In the genomic region with DNA sequence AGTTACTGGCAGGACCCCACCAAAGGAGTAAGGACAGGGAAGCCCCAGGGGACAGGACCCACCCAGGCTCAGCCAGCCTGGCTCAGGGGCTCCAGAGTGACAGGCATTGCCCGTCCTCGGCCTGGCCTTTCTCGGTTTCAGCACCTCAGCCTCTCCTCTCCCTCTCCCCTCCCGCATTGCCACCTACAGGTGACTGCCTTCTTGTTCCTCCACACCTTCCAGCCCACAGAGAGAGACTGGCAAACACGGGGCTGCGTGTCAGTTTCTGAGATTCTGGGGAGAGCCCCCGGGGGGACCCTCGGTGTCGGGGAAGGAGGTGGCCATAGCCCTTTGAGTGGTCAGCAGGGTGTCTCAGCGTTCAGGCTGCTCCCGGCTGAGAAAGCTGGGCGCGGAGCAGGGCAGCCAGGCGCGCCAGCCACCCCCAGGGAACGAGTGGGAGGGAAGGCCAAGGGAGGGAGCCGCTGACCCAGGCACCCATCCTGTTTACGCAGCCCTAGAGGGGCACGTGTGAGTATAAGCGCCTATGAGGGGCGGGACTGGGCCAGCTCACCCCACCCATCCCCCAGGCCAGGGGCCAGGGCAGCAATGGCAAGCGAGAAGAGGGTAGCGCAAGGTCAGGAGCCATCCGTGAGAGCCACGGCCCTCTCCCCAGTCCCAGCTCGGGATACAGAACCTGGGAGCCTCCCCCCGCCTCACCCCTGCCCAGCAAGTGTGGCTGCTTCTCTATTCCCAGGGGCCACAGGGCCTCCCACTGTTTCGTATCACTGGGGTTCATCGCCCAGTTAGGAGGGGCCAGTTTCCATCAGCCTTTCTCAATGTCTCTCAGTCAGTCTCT, we compare ENCODE assay signal across 13 cellular contexts. TPM values are rescaled to one million over a fixed set of nuclear protein-coding genes. Genes with fewer than 3 reads are reported as not detected.
DNase-seq lines count a peak whose midpoint lies in the region.
"Had no signal": no experiment of that assay in that cellular context is flagged by ENCODE, and none has a peak within 500 bp of the region (broad histone marks: within the 10 kb centered on the region; RNA-seq: fewer than 3 reads in every experiment).

No MANE protein-coding gene starts in this region.

- no peaks in the 10 kb centered on the region for H3K36me3 ChIP-seq in Karpas-422 (ENCODE audit: insufficient read depth, low read length)

- H3K4me3 ChIP-seq in Karpas-422 (ENCODE audit: low read length) = no peak overlapping the region

- H3K27me3 ChIP-seq in Karpas-422 (ENCODE audit: low read length) = no peaks in the 10 kb centered on the region

- H3K27ac ChIP-seq in Karpas-422 (ENCODE audit: low read length) = no peak overlapping the region

- H3K9me2 ChIP-seq in Karpas-422 (replicated peaks; ENCODE audit: insufficient read depth, low read length) = no peaks in the 10 kb centered on the region

- H4K20me1 ChIP-seq in Karpas-422 (ENCODE audit: insufficient read depth, low read depth, low read length) = peaks cover 4% of the 10 kb centered on the region; the same call in 1 of the 2 replicates

- no peak overlapping the region for H3K4me2 ChIP-seq in Karpas-422 (ENCODE audit: low read depth, low read length, poor library complexity, severe bottlenecking)

- H3K9me3 ChIP-seq in Karpas-422 (ENCODE audit: low read length) = no peaks in the 10 kb centered on the region

- peak; percentile 44 for DNase-seq in AG20443 (ENCODE audit: low spot score)
- peak; percentile 37 for DNase-seq in HPDE6-E6E7 (ENCODE audit: extremely low spot score)
- DNase-seq in cerebellar cortex (ENCODE audit: low spot score) = peak; percentile 9
- DNase-seq in kidney glomerular epithelial cell (lab: John Stamatoyannopoulos, UW) = peak; percentile 15
- no peak for DNase-seq in NAMALWA (ENCODE audit: low spot score)
- DNase-seq in dermis blood vessel endothelial cell = no peak
- no peak for DNase-seq in glomerular visceral epithelial cell (ENCODE audit: extremely low spot score)
- no peak for DNase-seq in Karpas-422
- DNase-seq: C1 segment of cervical spinal cord; glutamatergic neuron; OCI-M1; stimulated activated naive CD8-positive, alpha-beta T cell treated with anti-CD3 and anti-CD28 coated beads, Interleukin-15, amount 100 ng/mL, for 72 hours had no signal

- H3K4me1 ChIP-seq in Karpas-422 (ENCODE audit: low read length) = peaks cover 7% of the 10 kb centered on the region

- no peaks in the 10 kb centered on the region for H3K79me2 ChIP-seq in Karpas-422 (ENCODE audit: low read length)

- no peak overlapping the region for H2AFZ ChIP-seq in Karpas-422 (ENCODE audit: low read length)

- no peak overlapping the region for H3K9ac ChIP-seq in Karpas-422 (ENCODE audit: low read length)

RNA-seq across cellular contexts. Expression of gene DMKN, which starts 0.7 kb away (rescaled TPM):
- 0.34 TPM in 1 of 2 replicates, not detected in the other for total RNA-seq in dermis blood vessel endothelial cell
- total RNA-seq in Karpas-422 (2014; rRNA removed; shearing (Covaris generic); ENCODE audit: low replicate concordance) = 5.0 and 9.3 TPM in 2 replicates

RNA-seq across cellular contexts. Expression of gene SBSN, which starts 13.9 kb away (rescaled TPM):
- 0.09 TPM in 1 of 2 replicates, not detected in the other for total RNA-seq in dermis blood vessel endothelial cell
- total RNA-seq in Karpas-422 (2014; rRNA removed; shearing (Covaris generic); ENCODE audit: low replicate concordance) = 0.25 TPM in 1 of 2 replicates, not detected in the other
- total RNA-seq: myocyte had no signal

RNA-seq across cellular contexts. Expression of gene GAPDHS, which starts 19.1 kb away (rescaled TPM):
- total RNA-seq in dermis blood vessel endothelial cell = not detected in 2 replicates
- total RNA-seq in Karpas-422 (2014; rRNA removed; shearing (Covaris generic); ENCODE audit: low replicate concordance) = not detected in 2 replicates
- total RNA-seq: myocyte had no signal

RNA-seq across cellular contexts. Expression of gene KRTDAP, which starts 23.9 kb away (rescaled TPM):
- total RNA-seq in dermis blood vessel endothelial cell = not detected in 2 replicates
- not detected in 2 replicates for total RNA-seq in Karpas-422 (2014; rRNA removed; shearing (Covaris generic); ENCODE audit: low replicate concordance)
- total RNA-seq: myocyte had no signal

RNA-seq across cellular contexts. Expression of gene TMEM147, which starts 31.2 kb away (rescaled TPM):
- total RNA-seq in dermis blood vessel endothelial cell = 57.4 and 68.8 TPM in 2 replicates
- 125 and 126 TPM in 2 replicates for total RNA-seq in Karpas-422 (2014; rRNA removed; shearing (Covaris generic); ENCODE audit: low replicate concordance)

Comparison
In these comparisons a context has a peak if more than half of its experiments do, and no peak if none do; other contexts are left out.
1. DNase-seq: peak in AG20443 (single experiment), HPDE6-E6E7 (single experiment), cerebellar cortex (single experiment) and kidney glomerular epithelial cell (single experiment); none in NAMALWA (single experiment), dermis blood vessel endothelial cell (single experiment), glomerular visceral epithelial cell (single experiment) and Karpas-422 (single experiment).